ENCODE assay signal across 8 cellular contexts in genomic region chr9:99818439-99818992, GRCh38. TPM values are rescaled to one million over a fixed set of nuclear protein-coding genes. Genes with fewer than 3 reads are reported as not detected.
DNase-seq lines count a peak whose midpoint lies in the region; ATAC-seq lines count a peak whose summit lies in the region.

No MANE protein-coding gene starts in this region.

- CTCF ChIA-PET in activated CD4-positive, alpha-beta T cell treated with anti-CD3 and anti-CD28 coated beads for 36 hours (lab: Charles Lee), result interaction anchor here (1.0 to 1.4 kb wide), 2 partner anchors 8 to 9 kb away, joined by 4 to 6 read pairs; no protein-coding TSS in a partner anchor
- CTCF ChIA-PET in activated CD4-positive, alpha-beta memory T cell treated with anti-CD3 and anti-CD28 coated beads for 36 hours (lab: Charles Lee), result interaction anchor here (1.0 to 1.2 kb wide), 2 partner anchors 55 to 136 kb away, joined by 3 to 4 read pairs; no protein-coding TSS in a partner anchor

- H3K27me3 ChIP-seq in iPS-20b (ENCODE audit: insufficient read depth, low read length), result peaks cover 35% of the 10 kb centered on the region
- peaks cover 0 to 4% (median 3%) of the 10 kb centered on the region in 5 donors for H3K27me3 ChIP-seq in subcutaneous abdominal adipose tissue (ENCODE audit: control insufficient read depth in 5 of 5, insufficient read depth in 4 of 5, low read length in 5 of 5)

- DNase-seq in activated CD4-positive, alpha-beta T cell treated with anti-CD3 and anti-CD28 coated beads for 36 hours, result no peak
- no peak for DNase-seq in activated CD4-positive, alpha-beta T cell treated with anti-CD3 and anti-CD28 coated beads for 48 hours
- DNase-seq in activated CD4-positive, alpha-beta memory T cell treated with anti-CD3 and anti-CD28 coated beads for 36 hours, result no peak
- DNase-seq in HCEC 1CT (no peak), GOT3 (lab: John Stamatoyannopoulos, UW) (no peak)

- H3K27ac Mint-ChIP-seq in activated CD4-positive, alpha-beta T cell treated with anti-CD3 and anti-CD28 coated beads for 36 hours, result peak overlapping the region; percentile 73
- H3K27ac Mint-ChIP-seq in activated CD4-positive, alpha-beta memory T cell treated with anti-CD3 and anti-CD28 coated beads for 36 hours, result peak overlapping the region; percentile 8

- intact Hi-C loops in activated CD4-positive, alpha-beta T cell treated with anti-CD3 and anti-CD28 coated beads for 36 hours (cut with DNase I, micrococcal nuclease), result loop anchor here (5.0 to 10.0 kb wide), 2 partner anchors 266 to 609 kb away; partner anchors contain the start of gene MSANTD3 (in 1 of the 2)
- intact Hi-C loops in activated CD4-positive, alpha-beta memory T cell treated with anti-CD3 and anti-CD28 coated beads for 36 hours (cut with micrococcal nuclease), result loop anchor here (2.0 kb wide), 1 partner anchor 136 kb away; no protein-coding TSS in a partner anchor

- peaks cover 12% of the 10 kb centered on the region for H3K27me3 Mint-ChIP-seq in activated CD4-positive, alpha-beta T cell treated with anti-CD3 and anti-CD28 coated beads for 36 hours
- peaks cover 21% of the 10 kb centered on the region for H3K27me3 Mint-ChIP-seq in activated CD4-positive, alpha-beta memory T cell treated with anti-CD3 and anti-CD28 coated beads for 36 hours

- H3K36me3 Mint-ChIP-seq in activated CD4-positive, alpha-beta T cell treated with anti-CD3 and anti-CD28 coated beads for 36 hours (ENCODE audit: low read depth), result peaks cover 11% of the 10 kb centered on the region
- H3K36me3 Mint-ChIP-seq in activated CD4-positive, alpha-beta memory T cell treated with anti-CD3 and anti-CD28 coated beads for 36 hours, result no peaks in the 10 kb centered on the region

- no peak for ATAC-seq in activated CD4-positive, alpha-beta T cell treated with anti-CD3 and anti-CD28 coated beads for 36 hours
- ATAC-seq in GM18498 (IDR thresholded peaks at IDR 0.05; ENCODE audit: unreplicated experiment), result no peak

- H3K4me3 Mint-ChIP-seq in activated CD4-positive, alpha-beta T cell treated with anti-CD3 and anti-CD28 coated beads for 36 hours, result peak overlapping the region; percentile 88
- peak overlapping the region; percentile 75 for H3K4me3 Mint-ChIP-seq in activated CD4-positive, alpha-beta memory T cell treated with anti-CD3 and anti-CD28 coated beads for 36 hours

- H3K9ac ChIP-seq in iPS-20b (ENCODE audit: low read depth, low read length) (peak overlapping the region; percentile 86; the same call in 1 of the 2 replicates), subcutaneous abdominal adipose tissue (ENCODE audit: low read length in 5 of 5) (peak overlapping the region; percentile 68 to 89 (median 84))

- peaks cover 34% of the 10 kb centered on the region for H3K4me1 ChIP-seq in iPS-20b (ENCODE audit: insufficient read depth, low read length)
- H3K4me1 ChIP-seq in subcutaneous abdominal adipose tissue (ENCODE audit: control insufficient read depth in 5 of 5, insufficient read depth in 5 of 5, low read length in 5 of 5), result peaks cover 0 to 43% (median 37%) of the 10 kb centered on the region in 5 donors

- POLR2A ChIA-PET in activated CD4-positive, alpha-beta T cell treated with anti-CD3 and anti-CD28 coated beads for 36 hours (lab: Charles Lee), result interaction anchor here (0.9 to 1.1 kb wide), 2 partner anchors 10 to 564 kb away, joined by 3 to 4 read pairs; no protein-coding TSS in a partner anchor
- POLR2A ChIA-PET in activated CD4-positive, alpha-beta memory T cell treated with anti-CD3 and anti-CD28 coated beads for 36 hours (lab: Charles Lee), result interaction anchor here (0.6 to 1.2 kb wide), 3 partner anchors 8 to 54 kb away, joined by 3 read pairs; no protein-coding TSS in a partner anchor

- H3K4me1 Mint-ChIP-seq in activated CD4-positive, alpha-beta T cell treated with anti-CD3 and anti-CD28 coated beads for 36 hours, result peaks cover 33% of the 10 kb centered on the region
- peaks cover 41% of the 10 kb centered on the region for H3K4me1 Mint-ChIP-seq in activated CD4-positive, alpha-beta memory T cell treated with anti-CD3 and anti-CD28 coated beads for 36 hours (ENCODE audit: low read depth)

- peak overlapping the region; percentile 90 for H3K4me3 ChIP-seq in iPS-20b (ENCODE audit: low read length)
- peak overlapping the region in 4 of 5 donors; percentile 58 to 88 (median 80) for H3K4me3 ChIP-seq in subcutaneous abdominal adipose tissue (ENCODE audit: low read depth in 1 of 5, low read length in 5 of 5)

- no peak overlapping the region for H3K27ac ChIP-seq in iPS-20b (ENCODE audit: low read length)
- H3K27ac ChIP-seq in subcutaneous abdominal adipose tissue (ENCODE audit: low read depth, low read length), result peak overlapping the region; percentile 92

- H3K9me3 ChIP-seq in iPS-20b (ENCODE audit: insufficient read depth, low read depth, low read length) (no peaks in the 10 kb centered on the region), subcutaneous abdominal adipose tissue (ENCODE audit: control insufficient read depth in 5 of 5, low read length in 5 of 5) (no peaks in the 10 kb centered on the region)

- H3K36me3 ChIP-seq in iPS-20b (ENCODE audit: insufficient read depth, low read depth, low read length) (no peaks in the 10 kb centered on the region), subcutaneous abdominal adipose tissue (ENCODE audit: control insufficient read depth in 5 of 5, insufficient read depth in 5 of 5, low read length in 5 of 5) (no peaks in the 10 kb centered on the region)

- H3K9me3 Mint-ChIP-seq in activated CD4-positive, alpha-beta T cell treated with anti-CD3 and anti-CD28 coated beads for 36 hours (ENCODE audit: low read depth), result no peaks in the 10 kb centered on the region
- H3K9me3 Mint-ChIP-seq in activated CD4-positive, alpha-beta memory T cell treated with anti-CD3 and anti-CD28 coated beads for 36 hours, result no peaks in the 10 kb centered on the region

RNA-seq across cellular contexts. Expression of gene NR4A3, which starts 3.2 kb away (rescaled TPM):
- 10 to 100 TPM; 26.7 to 27.5 TPM for total RNA-seq in activated CD4-positive, alpha-beta T cell treated with anti-CD3 and anti-CD28 coated beads for 36 hours
- 10 to 100 TPM; 10.5 to 11.9 TPM for total RNA-seq in activated CD4-positive, alpha-beta memory T cell treated with anti-CD3 and anti-CD28 coated beads for 36 hours
